Comparison of ENCODE assay signal across 8 cellular contexts in the genomic region with DNA sequence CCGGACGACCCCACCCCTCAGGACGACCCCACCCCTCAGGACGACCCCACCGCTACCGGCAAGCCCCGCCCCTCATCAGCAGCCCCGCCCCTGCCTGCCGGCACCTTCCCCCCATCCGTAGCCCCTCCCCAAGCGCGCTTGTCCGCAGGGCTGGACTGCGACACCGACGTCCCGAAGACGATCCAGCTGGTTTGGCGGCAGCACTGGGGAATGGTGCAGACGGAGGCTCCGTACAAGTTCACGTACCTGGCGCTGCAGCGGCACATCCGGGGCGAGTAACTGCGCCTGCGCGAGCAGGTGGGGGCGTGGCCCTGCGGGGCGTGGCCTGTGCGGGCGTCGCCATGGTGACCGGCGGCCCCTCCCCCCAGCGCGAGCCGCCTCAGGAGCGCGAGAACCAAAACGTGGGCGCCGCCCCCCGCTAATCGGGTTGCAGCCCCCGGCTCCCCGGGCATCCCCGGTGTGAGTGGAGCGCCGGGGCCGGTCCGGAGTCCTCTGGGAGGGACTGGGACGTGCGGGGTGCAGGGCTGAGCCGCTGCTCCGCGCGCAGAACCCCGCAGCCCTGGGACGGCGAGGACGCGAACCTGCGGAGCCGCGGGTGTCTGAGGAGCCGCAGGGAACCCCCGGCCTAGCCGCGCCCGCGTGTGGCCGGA.
DNase-seq lines count a peak whose midpoint lies in the region; ATAC-seq and TF ChIP-seq lines count a peak whose summit lies in the region.

No MANE protein-coding gene starts in this region.

- H3K27ac ChIP-seq in WERI-Rb-1 = peak overlapping the region; percentile 26; the same call in 1 of the 2 replicates

- H3K27me3 ChIP-seq in WERI-Rb-1 (ENCODE audit: insufficient read depth, low read depth, severe bottlenecking) = no peaks in the 10 kb centered on the region

- ATAC-seq in GM21723 (IDR thresholded peaks at IDR 0.05; ENCODE audit: unreplicated experiment) (peak; percentile 50), GM18909 (IDR thresholded peaks at IDR 0.05; ENCODE audit: poor library complexity, unreplicated experiment) (no peak)

- no peaks in the 10 kb centered on the region for H3K36me3 ChIP-seq in WERI-Rb-1

- in situ Hi-C loops in T47D (cut with HindIII; ENCODE audit: low pct_unique_long_range_greater_than_20kb, low sequenced_read_pairs) = no loop called here

- H3K9me3 ChIP-seq in WERI-Rb-1 (ENCODE audit: severe bottlenecking) = no peaks in the 10 kb centered on the region

- no peak for TF ChIP-seq CTCF in WERI-Rb-1 (IDR thresholded peaks at IDR 0.05; ENCODE audit: low read depth, low read length)

- DNase-seq in DMS114 treated with DMSO at 0.1 percent for 48 hours (lab: John Stamatoyannopoulos, UW; ENCODE audit: unreplicated experiment) (peak; percentile 34), NCI-H1930 (lab: John Stamatoyannopoulos, UW) (peak; percentile 80 to 82), WERI-Rb-1 (peak; percentile 84), T47D (ENCODE audit: low read depth in 1 of 2, low spot score in 1 of 2) (peak; percentile 88 to 90), iris pigment epithelial cell (ENCODE audit: low read depth) (peak; percentile 30)
- DNase-seq in stimulated activated CD4-positive, alpha-beta T cell treated with anti-CD3 and anti-CD28 coated beads, Interleukin-15, amount 100 ng/mL, for 1 hour (ENCODE audit: low read depth in 1 of 2, low spot score in 1 of 2) = peak; percentile 87

- peak overlapping the region; percentile 58 for H3K4me3 ChIP-seq in WERI-Rb-1 (ENCODE audit: low read depth, low read length)

Comparison
In these comparisons a context has a peak if more than half of its experiments do, and no peak if none do; other contexts are left out.
1. DNase-seq: peak in every context shown above with its lines; median percentile 89 in T47D; 87 in stimulated activated CD4-positive, alpha-beta T cell treated with anti-CD3 and anti-CD28 coated beads, Interleukin-15, amount 100 ng/mL, for 1 hour; 84 in WERI-Rb-1; 81 in NCI-H1930; 34 in DMS114 treated with DMSO at 0.1 percent for 48 hours; 30 in iris pigment epithelial cell.